ENCODE assay signal across 18 cellular contexts in genomic region chr1:210646258-210646616, GRCh38.
"Had no signal": no experiment of that assay in that cellular context is flagged by ENCODE, and none has a peak within 500 bp of the region (broad histone marks: within the 10 kb centered on the region; RNA-seq: fewer than 3 reads in every experiment).

No MANE protein-coding gene starts in this region.

- H3K27ac Mint-ChIP-seq: activated naive CD4-positive, alpha-beta T cell treated with anti-CD3 and anti-CD28 coated beads, Interleukin-2, amount 50 U/mL, for 72 hours; naive thymus-derived CD4-positive, alpha-beta T cell; T-cell; T-helper 2 cell treated with Interferon-gamma antibody and Interleukin-4, amounts not matched to agents 5 μg/mL and 100 μg/mL, for 36 hours had no signal

- H3K27ac ChIP-seq: ascending aorta, coronary artery, heart right ventricle, lower lobe of right lung, prostate gland, right atrium auricular region, tibial artery had no signal

- H3K4me1 ChIP-seq: ascending aorta, lower lobe of right lung, prostate gland, right atrium auricular region, tibial artery had no signal

- H3K27me3 ChIP-seq: ascending aorta, heart right ventricle, right atrium auricular region, tibial artery had no signal

- H3K9me3 Mint-ChIP-seq: activated naive CD4-positive, alpha-beta T cell treated with anti-CD3 and anti-CD28 coated beads, Interleukin-2, amount 50 U/mL, for 72 hours; naive thymus-derived CD4-positive, alpha-beta T cell; T-cell; T-helper 2 cell treated with Interferon-gamma antibody and Interleukin-4, amounts not matched to agents 5 μg/mL and 100 μg/mL, for 36 hours had no signal

- H3K4me3 Mint-ChIP-seq: naive thymus-derived CD4-positive, alpha-beta T cell; T-cell; T-helper 2 cell treated with Interferon-gamma antibody and Interleukin-4, amounts not matched to agents 5 μg/mL and 100 μg/mL, for 36 hours had no signal

- H3K27me3 Mint-ChIP-seq: naive thymus-derived CD4-positive, alpha-beta T cell; T-cell had no signal

- H3K36me3 Mint-ChIP-seq: activated naive CD4-positive, alpha-beta T cell treated with anti-CD3 and anti-CD28 coated beads, Interleukin-2, amount 50 U/mL, for 72 hours; naive thymus-derived CD4-positive, alpha-beta T cell; T-cell had no signal

- H3K9me3 ChIP-seq: ascending aorta, heart right ventricle, lower lobe of right lung, prostate gland, right atrium auricular region, tibial artery had no signal

- H3K4me3 ChIP-seq: ascending aorta, coronary artery, heart right ventricle, lower lobe of right lung, prostate gland, right atrium auricular region, tibial artery had no signal

- H3K36me3 ChIP-seq: ascending aorta, heart right ventricle, lower lobe of right lung, prostate gland, right atrium auricular region, tibial artery had no signal

- DNase-seq: activated CD4-positive, alpha-beta T cell treated with anti-CD3 and anti-CD28 coated beads for 1 hour; activated T-cell treated with anti-CD3 and anti-CD28 coated beads, Interleukin-2, amount 50 U/mL, for 1 hour; cerebellar nuclear complex; heart right ventricle; kidney; lower lobe of right lung; naive thymus-derived CD4-positive, alpha-beta T cell; stimulated activated CD4-positive, alpha-beta T cell treated with anti-CD3 and anti-CD28 coated beads, Interleukin-12 subunit alpha, Interleukin-12 subunit beta, amount 100 ng/mL, for 4 hours; stimulated activated CD4-positive, alpha-beta T cell treated with anti-CD3 and anti-CD28 coated beads, Interleukin-4, amount 100 ng/mL, for 4 hours; stimulated activated naive CD8-positive, alpha-beta T cell treated with anti-CD3 and anti-CD28 coated beads, Interleukin-15, Interleukin-2, amounts not matched to agents 100 U/mL and 50 U/mL, for 24 hours; T-cell; tibial artery had no signal
